In the genomic region with DNA sequence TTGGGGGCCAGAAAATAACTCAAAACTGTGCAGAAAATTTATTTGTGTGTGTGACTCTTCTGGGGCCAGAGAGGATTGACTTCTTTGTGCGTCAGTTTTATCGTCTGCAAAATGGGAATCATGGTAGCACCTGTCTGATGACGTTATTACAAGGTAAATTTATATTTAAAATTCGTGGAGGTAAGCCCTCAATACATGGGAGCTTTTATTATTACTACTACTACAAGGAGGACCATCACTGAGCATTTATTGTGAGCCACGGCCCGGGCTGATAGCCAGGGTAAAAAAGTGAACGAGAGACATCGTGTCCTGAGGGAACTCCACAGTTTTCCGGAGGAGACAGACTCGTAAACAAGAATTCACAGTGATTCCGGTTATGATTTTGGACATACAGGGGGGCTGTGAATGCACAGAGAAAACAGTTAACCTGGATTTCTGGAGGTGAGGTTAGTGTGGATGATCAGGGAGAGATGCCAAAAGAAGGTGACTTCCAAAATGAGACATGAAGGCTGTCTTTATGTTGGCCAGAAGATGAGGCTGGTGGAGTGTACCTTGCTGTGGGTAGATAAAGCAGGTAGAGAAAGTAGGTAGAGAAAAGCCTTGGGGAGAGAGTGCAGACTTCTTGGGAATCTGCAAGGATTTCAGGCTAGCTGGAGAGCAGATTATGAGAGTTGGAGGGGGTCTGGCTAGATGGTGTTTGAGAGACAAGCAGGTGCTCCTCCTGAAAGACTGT, we compare ENCODE assay signal across 8 cellular contexts. TPM values are rescaled to one million over a fixed set of nuclear protein-coding genes. Genes with fewer than 3 reads are reported as not detected.
DNase-seq lines count a peak whose midpoint lies in the region; ATAC-seq, FAIRE-seq and TF ChIP-seq lines count a peak whose summit lies in the region.

No MANE protein-coding gene starts in this region.

- ATAC-seq in A549: no peak
- no peak for ATAC-seq in effector memory CD8-positive, alpha-beta T cell (replicated peaks)

- H3K9me3 ChIP-seq in A549: no peaks in the 10 kb centered on the region
- no peaks in the 10 kb centered on the region; the same call in 1 of the 2 replicates for H3K9me3 ChIP-seq in HUES6 (ENCODE audit: control insufficient read depth, insufficient read depth, low read depth, low read length)
- peaks cover 3% of the 10 kb centered on the region for H3K9me3 ChIP-seq in mesodermal cell (ENCODE audit: control insufficient read depth, low read length)

- no peaks in the 10 kb centered on the region for H3K27me3 ChIP-seq in HUES6 (ENCODE audit: control insufficient read depth, insufficient read depth, low read length)

- peaks cover 19% of the 10 kb centered on the region; the same call in 2 of the 3 replicates for H3K4me1 ChIP-seq in A549
- H3K4me1 ChIP-seq in HUES6 (ENCODE audit: control insufficient read depth, insufficient read depth, low read length): peaks cover 13% of the 10 kb centered on the region; the same call in 1 of the 2 replicates
- H3K4me1 ChIP-seq in mesodermal cell (ENCODE audit: control insufficient read depth, insufficient read depth, low read length, poor library complexity, severe bottlenecking): peaks cover 9% of the 10 kb centered on the region

- no peak for TF ChIP-seq EP300 in A549 (IDR thresholded peaks at IDR 0.05)

- H3K4me3 Mint-ChIP-seq in effector memory CD8-positive, alpha-beta T cell: no peak overlapping the region

- H3K9ac ChIP-seq in HUES6 (ENCODE audit: low read length): peak overlapping the region; percentile 73

- 36% methylated on average over 11 of the region's 11 CpGs for WGBS in A549 (ENCODE audit: missing lambda C conversion rate)
- WGBS in mesodermal cell (ENCODE audit: insufficient coverage in 2 of 2), 2 experiments: 47 to 57% methylated on average over 7 to 8 of the region's 11 CpGs

- H3K36me3 ChIP-seq in HUES6 (ENCODE audit: control insufficient read depth, insufficient read depth, low read length): no peaks in the 10 kb centered on the region
- no peaks in the 10 kb centered on the region for H3K36me3 ChIP-seq in mesodermal cell (ENCODE audit: control insufficient read depth, insufficient read depth, low read length)

- TF ChIP-seq CTCF in A549 (IDR thresholded peaks at IDR 0.05): no peak

- no peak for FAIRE-seq in A549 (lab: Jason Lieb, UNC)

- H3K4me3 ChIP-seq in A549 (peak overlapping the region; percentile 68), HUES6 (ENCODE audit: low read depth, low read length) (peak overlapping the region; percentile 69), mesodermal cell (ENCODE audit: extremely low read depth, insufficient read depth, low read length, poor library complexity, severe bottlenecking) (peak overlapping the region; percentile 74)

- POLR2A ChIA-PET in A549 (lab: Yijun Ruan, JAX): no interaction called here

- H3K4me1 Mint-ChIP-seq in effector memory CD8-positive, alpha-beta T cell (ENCODE audit: low read depth in 2 of 2): peaks cover 4 to 6% of the 10 kb centered on the region in 2 donors

- H3K4me2 ChIP-seq in A549: peak overlapping the region; percentile 77

- no peaks in the 10 kb centered on the region for H3K9me3 Mint-ChIP-seq in effector memory CD8-positive, alpha-beta T cell

- H3K27me3 Mint-ChIP-seq in effector memory CD8-positive, alpha-beta T cell: peaks cover 0 to 9% of the 10 kb centered on the region in 2 donors

- CTCF ChIA-PET in A549 (lab: Yijun Ruan, JAX): interaction anchor here (0.7 to 5.7 kb wide), 4 partner anchors 28 to 387 kb away, joined by 3 to 35 read pairs (median 3); no protein-coding TSS in a partner anchor

- TF ChIP-seq POLR2A in A549 (IDR thresholded peaks at IDR 0.05; ENCODE audit: low read length): no peak

- no peak for TF ChIP-seq RAD21 in A549 (conservative IDR thresholded peaks at IDR 0.05 in 1 of 2, IDR thresholded peaks at IDR 0.05 in 1 of 2)

- no peak overlapping the region for H3K27ac Mint-ChIP-seq in effector memory CD8-positive, alpha-beta T cell

- DNase-seq in A549 (ENCODE audit: low read depth in 1 of 2, low spot score in 1 of 2): no peak
- peak; percentile 37 for DNase-seq in dermis blood vessel endothelial cell
- DNase-seq in NCI-H1092 (lab: John Stamatoyannopoulos, UW): no peak
- no peak for DNase-seq in NCI-H2227 treated with DMSO at 0.1 percent for 48 hours (lab: John Stamatoyannopoulos, UW)
- no peak for DNase-seq in effector memory CD8-positive, alpha-beta T cell
- DNase-seq in medulla oblongata (ENCODE audit: extremely low spot score): no peak

- peaks cover 10% of the 10 kb centered on the region for H3K36me3 Mint-ChIP-seq in effector memory CD8-positive, alpha-beta T cell (ENCODE audit: insufficient read depth)

- H3K27ac ChIP-seq in A549: peak overlapping the region; percentile 82 to 91
- peak overlapping the region; percentile 52; the same call in 1 of the 2 replicates for H3K27ac ChIP-seq in HUES6 (ENCODE audit: low read depth, low read length)
- H3K27ac ChIP-seq in mesodermal cell (ENCODE audit: low read depth, low read length, severe bottlenecking): peak overlapping the region; percentile 49

TF ChIP-seq in A549, 52 proteins besides CTCF, POLR2A, EP300 and RAD21:
- TF ChIP-seq KDM1A (IDR thresholded peaks at IDR 0.05; ENCODE audit: low read depth): peak; percentile 72; the same call in 1 of the 2 replicates
- no peak for TF ChIP-seq JUN (IDR thresholded peaks at IDR 0.05)
- no peak for TF ChIP-seq SREBF2 (IDR thresholded peaks at IDR 0.05)
- TF ChIP-seq MYC (IDR thresholded peaks at IDR 0.05; ENCODE audit: borderline replicate concordance, low read length): no peak
- no peak for TF ChIP-seq CHD4 (IDR thresholded peaks at IDR 0.05; ENCODE audit: borderline replicate concordance)

RNA-seq across cellular contexts. Expression of gene SERINC3, which starts 10.5 kb away (rescaled TPM):
- polyA plus RNA-seq in A549 (2011; rRNA removed): 159 and 173 TPM in 2 replicates
- polyA plus RNA-seq in A549 (2012; cell fraction: cytosol; rRNA removed): 64.4 and 79.5 TPM in 2 replicates
- 63.6 and 65.8 TPM in 2 replicates for polyA plus RNA-seq in A549 (2012; cell fraction: nucleus; rRNA removed)
- 57.4 to 65.0 TPM (median 62.9 TPM) in 3 replicates for polyA plus RNA-seq in A549 (2017; fragmentation: RNase III; extraction: RNeasy Plus Mini Kit Qiagen cat#74134 plus additional on column Dnase treatment)
- 246 and 308 TPM in 2 replicates for polyA minus RNA-seq in A549 (2011; rRNA and poly(A)+ RNA removed)
- 108 and 110 TPM in 2 replicates for total RNA-seq in dermis blood vessel endothelial cell
- polyA plus RNA-seq in mesodermal cell (2013, experiment 1 of 2): 105 TPM
- polyA plus RNA-seq in mesodermal cell (2013, experiment 2 of 2): 96.5 TPM

RNA-seq across cellular contexts. Expression of gene PKIG, which starts 50.0 kb away (rescaled TPM):
- polyA plus RNA-seq in A549 (2011; rRNA removed): 27.0 and 31.1 TPM in 2 replicates
- 34.3 and 35.9 TPM in 2 replicates for polyA plus RNA-seq in A549 (2012; cell fraction: cytosol; rRNA removed)
- 16.3 and 17.5 TPM in 2 replicates for polyA plus RNA-seq in A549 (2012; cell fraction: nucleus; rRNA removed)
- polyA plus RNA-seq in A549 (2017; fragmentation: RNase III; extraction: RNeasy Plus Mini Kit Qiagen cat#74134 plus additional on column Dnase treatment): 22.6 to 24.1 TPM (median 24.0 TPM) in 3 replicates
- polyA minus RNA-seq in A549 (2011; rRNA and poly(A)+ RNA removed): 17.5 and 21.1 TPM in 2 replicates
- total RNA-seq in dermis blood vessel endothelial cell: 177 and 275 TPM in 2 replicates
- polyA plus RNA-seq in mesodermal cell (2013, experiment 1 of 2): 131 TPM
- polyA plus RNA-seq in mesodermal cell (2013, experiment 2 of 2): 125 TPM

RNA-seq across cellular contexts. Expression of gene TTPAL, which starts 56.7 kb away (rescaled TPM):
- polyA plus RNA-seq in A549 (2011; rRNA removed): 9.2 and 11.0 TPM in 2 replicates
- polyA plus RNA-seq in A549 (2012; cell fraction: cytosol; rRNA removed): 4.6 and 6.0 TPM in 2 replicates
- polyA plus RNA-seq in A549 (2012; cell fraction: nucleus; rRNA removed): 8.5 and 9.9 TPM in 2 replicates
- 9.1 to 9.3 TPM (median 9.3 TPM) in 3 replicates for polyA plus RNA-seq in A549 (2017; fragmentation: RNase III; extraction: RNeasy Plus Mini Kit Qiagen cat#74134 plus additional on column Dnase treatment)
- 18.8 and 20.5 TPM in 2 replicates for polyA minus RNA-seq in A549 (2011; rRNA and poly(A)+ RNA removed)
- total RNA-seq in dermis blood vessel endothelial cell: 3.4 and 6.3 TPM in 2 replicates
- polyA plus RNA-seq in mesodermal cell (2013, experiment 1 of 2): 7.4 TPM
- polyA plus RNA-seq in mesodermal cell (2013, experiment 2 of 2): 7.3 TPM
